Comparison of ENCODE assay signal across 11 cellular contexts in genomic region chr2:60104514-60105501, GRCh38.
DNase-seq lines count a peak whose midpoint lies in the region; ATAC-seq and TF ChIP-seq lines count a peak whose summit lies in the region.
"Had no signal": no experiment of that assay in that cellular context is flagged by ENCODE, and none has a peak within 500 bp of the region (broad histone marks: within the 10 kb centered on the region; RNA-seq: fewer than 3 reads in every experiment).

No MANE protein-coding gene starts in this region.

- no peaks in the 10 kb centered on the region for H4K20me1 ChIP-seq in osteoblast (ENCODE audit: insufficient read depth, low read length)

- H3K18ac ChIP-seq in trophoblast cell (ENCODE audit: low read length) = no peak overlapping the region

- peak; percentile 67 for ATAC-seq in HG02642 (IDR thresholded peaks at IDR 0.05; ENCODE audit: poor library complexity, unreplicated experiment)
- ATAC-seq in memory B cell (ENCODE audit: low read depth) = peak; percentile 96
- ATAC-seq in HG02970 (IDR thresholded peaks at IDR 0.05; ENCODE audit: low FRiP score, unreplicated experiment) = no peak
- no peak for ATAC-seq in natural killer cell
- ATAC-seq: pancreas had no signal

- no peak overlapping the region for H3K4me2 ChIP-seq in osteoblast (ENCODE audit: insufficient read depth, low read length)
- no peak overlapping the region for H3K4me2 ChIP-seq in trophoblast cell (ENCODE audit: low read length)
- H3K4me2 ChIP-seq: hepatocyte had no signal

- no peak overlapping the region for H2BK120ac ChIP-seq in trophoblast cell (ENCODE audit: insufficient read depth, low read length, poor library complexity)

- intact Hi-C loops in natural killer cell (cut with micrococcal nuclease) = no loop called here

- no peaks in the 10 kb centered on the region for H3K36me3 Mint-ChIP-seq in memory B cell
- no peaks in the 10 kb centered on the region for H3K36me3 Mint-ChIP-seq in natural killer cell

- H2BK12ac ChIP-seq in trophoblast cell (ENCODE audit: low read length) = no peak overlapping the region

- H3K36me3 ChIP-seq in osteoblast (ENCODE audit: insufficient read depth, low read length) = no peaks in the 10 kb centered on the region
- no peaks in the 10 kb centered on the region for H3K36me3 ChIP-seq in trophoblast cell (ENCODE audit: control insufficient read depth in 1 of 2, insufficient read depth in 2 of 2, low read length in 2 of 2)
- H3K36me3 ChIP-seq: pancreas had no signal

- no peak overlapping the region for H3K4ac ChIP-seq in trophoblast cell (ENCODE audit: low read depth, low read length)

- H3K4me1 Mint-ChIP-seq in memory B cell = peaks cover 15% of the 10 kb centered on the region
- H3K4me1 Mint-ChIP-seq in natural killer cell = peaks cover 0 to 10% of the 10 kb centered on the region in 2 donors

- H3K27me3 Mint-ChIP-seq in memory B cell (no peaks in the 10 kb centered on the region), natural killer cell (ENCODE audit: low read depth in 2 of 2) (peaks cover 7 to 18% of the 10 kb centered on the region in 2 donors)

- no peak overlapping the region for H3K23ac ChIP-seq in trophoblast cell (ENCODE audit: low read length)

- H3K79me1 ChIP-seq in trophoblast cell (ENCODE audit: low read length) = no peaks in the 10 kb centered on the region

- H3K4me1 ChIP-seq in osteoblast (ENCODE audit: insufficient read depth, low read length) (no peaks in the 10 kb centered on the region), trophoblast cell (ENCODE audit: control insufficient read depth in 1 of 2, insufficient read depth in 2 of 2, low read length in 2 of 2) (no peaks in the 10 kb centered on the region)

- H3K9me3 ChIP-seq in osteoblast (ENCODE audit: low read depth, low read length) (no peaks in the 10 kb centered on the region), trophoblast cell (ENCODE audit: insufficient read depth, low read depth, low read length) (peaks cover 2% of the 10 kb centered on the region)
- H3K9me3 ChIP-seq: pancreas had no signal

- H3K9me3 Mint-ChIP-seq in memory B cell (no peaks in the 10 kb centered on the region), natural killer cell (peaks cover 0 to 2% of the 10 kb centered on the region in 2 donors)

- no peak overlapping the region for H2AFZ ChIP-seq in osteoblast (ENCODE audit: low read length)
- H2AFZ ChIP-seq in trophoblast cell (ENCODE audit: insufficient read depth, low read length, poor library complexity) = no peak overlapping the region
- H2AFZ ChIP-seq: hepatocyte had no signal

- no peak overlapping the region for H3K9ac ChIP-seq in trophoblast cell (ENCODE audit: low read length)

- no peak overlapping the region for H2BK5ac ChIP-seq in trophoblast cell (ENCODE audit: low read depth, low read length, poor library complexity)

- H4K12ac ChIP-seq in trophoblast cell (ENCODE audit: low read depth, low read length) = no peak overlapping the region

- no peak overlapping the region for H3K4me3 ChIP-seq in GM12865 (ENCODE audit: low read depth, low read length)
- H3K4me3 ChIP-seq in osteoblast (ENCODE audit: insufficient read depth, low read length) = no peak overlapping the region
- no peak overlapping the region for H3K4me3 ChIP-seq in trophoblast cell (ENCODE audit: low read depth, low read length)
- H3K4me3 ChIP-seq: hepatocyte, pancreas had no signal

- H3K14ac ChIP-seq in trophoblast cell (ENCODE audit: low read length) = no peak overlapping the region

- H4K91ac ChIP-seq in trophoblast cell (ENCODE audit: low read depth, low read length) = no peak overlapping the region

- TF ChIP-seq CTCF in GM12865 (IDR thresholded peaks at IDR 0.05; ENCODE audit: insufficient read depth, low read depth, low read length, missing control alignments) (no peak), osteoblast (IDR thresholded peaks at IDR 0.05; ENCODE audit: extremely low read depth, low read depth, low read length) (no peak), natural killer cell (IDR thresholded peaks at IDR 0.05) (no peak)

- H3K27ac Mint-ChIP-seq in memory B cell (peak overlapping the region; percentile 77), natural killer cell (no peak overlapping the region)
- H3K27ac Mint-ChIP-seq: HFFc6 had no signal

- H3K79me2 ChIP-seq in osteoblast (ENCODE audit: insufficient read depth, low read length) (no peaks in the 10 kb centered on the region), trophoblast cell (ENCODE audit: control insufficient read depth, insufficient read depth, low read length, poor library complexity) (no peaks in the 10 kb centered on the region)
- H3K79me2 ChIP-seq: hepatocyte had no signal

- H3K27ac ChIP-seq in osteoblast (ENCODE audit: low read depth, low read length) = no peak overlapping the region
- no peak overlapping the region for H3K27ac ChIP-seq in trophoblast cell (ENCODE audit: low read depth, low read length)
- H3K27ac ChIP-seq: hepatocyte, pancreas had no signal

- no peak overlapping the region for H4K8ac ChIP-seq in trophoblast cell (ENCODE audit: low read depth, low read length)

- peak overlapping the region; percentile 93 for H3K4me3 Mint-ChIP-seq in memory B cell
- no peak overlapping the region for H3K4me3 Mint-ChIP-seq in natural killer cell
- H3K4me3 Mint-ChIP-seq: HFFc6 had no signal

- no peak overlapping the region for H2AK5ac ChIP-seq in trophoblast cell (ENCODE audit: low read length)

- no CpG with 5 or more reads among the region's 10 CpGs for WGBS in trophoblast cell (ENCODE audit: extremely low coverage, insufficient coverage, insufficient read length)

- H3K27me3 ChIP-seq in osteoblast (ENCODE audit: insufficient read depth, low read length) (no peaks in the 10 kb centered on the region), trophoblast cell (ENCODE audit: insufficient read depth, low read length) (no peaks in the 10 kb centered on the region)
- H3K27me3 ChIP-seq: hepatocyte, pancreas had no signal

- peak; percentile 2 for DNase-seq in GM12865 (ENCODE audit: low read depth)
- peak; percentile 31 for DNase-seq in NOMO-1 treated with dmso at 0.1 percent for 144 hours (lab: John Stamatoyannopoulos, UW; ENCODE audit: unreplicated experiment)
- DNase-seq in memory B cell (ENCODE audit: low spot score in 2 of 2) = peak in 1 of 2 donors; percentile 13
- no peak for DNase-seq in osteoblast (ENCODE audit: insufficient read length, low spot score, missing footprints)
- no peak for DNase-seq in natural killer cell
- DNase-seq in trophoblast cell = no peak
- DNase-seq: HFFc6, pancreas had no signal

Comparison
In these comparisons a context has a peak if more than half of its experiments do, and no peak if none do; other contexts are left out.
1. DNase-seq: peak in GM12865 (single experiment) and NOMO-1 treated with dmso at 0.1 percent for 144 hours (single experiment); none in osteoblast (single experiment), natural killer cell (single experiment) and trophoblast cell (0 of 2).
2. ATAC-seq: peak in HG02642 (single experiment) and memory B cell (single experiment); none in HG02970 (single experiment) and natural killer cell (0 of 3).